Comparison of ENCODE assay signal across 1 cellular context in genomic region chr17:41678411-41678906, GRCh38.
TF ChIP-seq lines count a peak whose summit lies in the region.

No MANE protein-coding gene starts in this region.

TF ChIP-seq in K562, 482 proteins besides CTCF, POLR2A, EP300 and RAD21 (continued from another document and continues in another):
- TF ChIP-seq CREB1 (IDR thresholded peaks at IDR 0.05) (peak; percentile 65; the same call in 1 of the 2 replicates), CREB1 (CRISPR knock-in tag; IDR thresholded peaks at IDR 0.05) (peak; percentile 21; the same call in 1 of the 2 replicates), CBFA2T2 (conservative IDR thresholded peaks at IDR 0.05) (no peak), AFF1 (IDR thresholded peaks at IDR 0.05; ENCODE audit: low read depth in 1 of 2, partially characterized antibody in 2 of 2) (peak; percentile 69 to 86), CHAMP1 (IDR thresholded peaks at IDR 0.05) (peak; percentile 65; the same call in 1 of the 2 replicates), CREM (IDR thresholded peaks at IDR 0.05; ENCODE audit: low read depth) (peak; percentile 47; the same call in 1 of the 2 replicates), HEY1 (CRISPR knock-in tag; IDR thresholded peaks at IDR 0.05; ENCODE audit: borderline replicate concordance) (peak; percentile 99), ZNF121 (CRISPR knock-in tag; conservative IDR thresholded peaks at IDR 0.05) (no peak), KLF16 (IDR thresholded peaks at IDR 0.05) (peak; percentile 52), ZNF589 (CRISPR knock-in tag; IDR thresholded peaks at IDR 0.05; ENCODE audit: low read depth) (no peak; the same call in 1 of the 2 replicates), RCOR1 (IDR thresholded peaks at IDR 0.05; ENCODE audit: borderline replicate concordance in 1 of 2, low read depth in 2 of 2, low read length in 2 of 2) (no peak; a peak in 2 of 4 replicates), PURB (CRISPR knock-in tag; IDR thresholded peaks at IDR 0.05; ENCODE audit: low read depth) (no peak), CREB3L1 (IDR thresholded peaks at IDR 0.05; ENCODE audit: borderline replicate concordance, low read depth) (0 out of 2 replicates have a peak, but pooled peaks have one; percentile 38), TRIM25 (IDR thresholded peaks at IDR 0.05; ENCODE audit: borderline replicate concordance) (peak; percentile 13; the same call in 1 of the 2 replicates), ZNF274 (IDR thresholded peaks at IDR 0.05; ENCODE audit: borderline replicate concordance, low read depth, low read length) (no peak), PML (IDR thresholded peaks at IDR 0.05; ENCODE audit: low read length) (peak; percentile 100), PTTG1 (tag; IDR thresholded peaks at IDR 0.05; ENCODE audit: low read depth) (no peak), L3MBTL2 (IDR thresholded peaks at IDR 0.05) (no peak), STAG1 (CRISPR knock-in tag; IDR thresholded peaks at IDR 0.05; ENCODE audit: borderline replicate concordance) (no peak), NONO (IDR thresholded peaks at IDR 0.05; ENCODE audit: low read depth in 2 of 2, low read length in 1 of 2) (peak; percentile 85 to 91), HIVEP1 (CRISPR knock-in tag; IDR thresholded peaks at IDR 0.05) (no peak), ZNF75A (CRISPR knock-in tag; IDR thresholded peaks at IDR 0.05) (no peak), CSDE1 (IDR thresholded peaks at IDR 0.05) (peak in 1 of 2 experiments; percentile 98; a peak in 2 of 4 replicates), TAF9B (IDR thresholded peaks at IDR 0.05; ENCODE audit: partially characterized antibody) (peak; percentile 88), TCF15 (CRISPR knock-in tag; IDR thresholded peaks at IDR 0.05) (no peak), ARID3B (CRISPR knock-in tag; IDR thresholded peaks at IDR 0.05; ENCODE audit: borderline replicate concordance) (0 out of 2 replicates have a peak, but pooled peaks have one; percentile 17), REST (CRISPR knock-in tag; IDR thresholded peaks at IDR 0.05; ENCODE audit: low read depth) (0 out of 2 replicates have a peak, but pooled peaks have one; percentile 69), MYBL2 (IDR thresholded peaks at IDR 0.05; ENCODE audit: low read depth) (no peak), MYBL2 (CRISPR knock-in tag; IDR thresholded peaks at IDR 0.05; ENCODE audit: borderline replicate concordance) (no peak), HOXB6 (CRISPR knock-in tag; IDR thresholded peaks at IDR 0.05; ENCODE audit: borderline replicate concordance) (peak; percentile 98), CREB5 (CRISPR knock-in tag; IDR thresholded peaks at IDR 0.05) (peak; percentile 94), ZBTB2 (IDR thresholded peaks at IDR 0.05) (0 out of 2 replicates have a peak, but pooled peaks have one; percentile 7), ZNF217 (CRISPR knock-in tag; IDR thresholded peaks at IDR 0.05) (no peak), ZKSCAN1 (IDR thresholded peaks at IDR 0.05; ENCODE audit: low read depth, low read length) (peak; percentile 69), ZC3H11A (IDR thresholded peaks at IDR 0.05; ENCODE audit: low read depth, low read length) (no peak), ELK1 (CRISPR knock-in tag; IDR thresholded peaks at IDR 0.05) (no peak), SAFB (IDR thresholded peaks at IDR 0.05; ENCODE audit: borderline replicate concordance, low read depth, low read length) (no peak), YBX1 (IDR thresholded peaks at IDR 0.05) (no peak), POU5F1 (IDR thresholded peaks at IDR 0.05; ENCODE audit: borderline replicate concordance, low read depth, low read length, partially characterized antibody) (no peak)
